9 cellular contexts compared by ENCODE assay signal in the genomic region with DNA sequence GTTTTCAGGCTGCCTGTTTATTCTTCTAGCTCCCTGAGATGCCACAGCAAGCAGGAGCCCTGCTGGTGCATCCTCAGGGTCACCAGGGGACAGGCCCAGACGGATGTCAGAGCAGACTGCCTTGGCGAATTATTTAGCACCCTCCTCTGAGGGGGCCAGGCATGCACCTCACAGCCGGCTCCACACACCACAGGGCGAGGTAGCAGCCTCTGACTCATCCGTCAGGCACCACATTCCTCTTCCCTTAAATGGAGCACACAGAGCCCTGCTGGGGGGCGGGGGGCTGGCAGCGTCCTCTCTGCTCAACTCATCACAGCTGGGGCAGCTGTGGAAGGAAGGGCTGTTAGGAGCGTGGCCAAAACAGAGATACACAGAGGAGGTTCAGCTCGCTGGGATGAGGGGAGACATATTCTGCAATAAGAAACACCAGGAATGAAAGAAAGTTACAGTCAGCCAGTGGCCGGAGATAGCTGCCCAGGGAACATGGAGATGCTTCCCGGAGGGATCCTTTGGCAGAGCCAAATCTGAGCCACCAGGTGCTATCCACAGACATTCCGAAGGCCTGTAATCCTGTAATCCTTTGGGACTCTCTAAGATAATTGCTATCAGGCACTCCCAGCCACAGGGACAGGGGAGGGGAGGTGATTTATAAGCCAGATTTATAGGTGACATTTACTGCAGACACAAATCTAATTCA. TPM values are rescaled to one million over a fixed set of nuclear protein-coding genes. Genes with fewer than 3 reads are reported as not detected.
DNase-seq lines count a peak whose midpoint lies in the region; ATAC-seq, FAIRE-seq and TF ChIP-seq lines count a peak whose summit lies in the region.
"Had no signal": no experiment of that assay in that cellular context is flagged by ENCODE, and none has a peak within 500 bp of the region (broad histone marks: within the 10 kb centered on the region; RNA-seq: fewer than 3 reads in every experiment).

No MANE protein-coding gene starts in this region.

- ATAC-seq in HG03565 (IDR thresholded peaks at IDR 0.05; ENCODE audit: unreplicated experiment) (no peak), HG03175 (IDR thresholded peaks at IDR 0.05; ENCODE audit: unreplicated experiment) (no peak)

- peaks cover 18% of the 10 kb centered on the region for H3K36me3 Mint-ChIP-seq in osteocyte (ENCODE audit: unreplicated experiment)

- H3K27ac Mint-ChIP-seq in osteocyte (ENCODE audit: unreplicated experiment): peak overlapping the region; percentile 90

- POLR2A ChIA-PET in RWPE1 (lab: Yijun Ruan, JAX; ENCODE audit: low non-redundant PET): no interaction called here

- peak overlapping the region; percentile 50 for H3K4me3 Mint-ChIP-seq in osteocyte (ENCODE audit: unreplicated experiment)

- TF ChIP-seq CTCF in RWPE1 (conservative IDR thresholded peaks at IDR 0.05; ENCODE audit: low read depth) (no peak), foreskin fibroblast (IDR thresholded peaks at IDR 0.05; ENCODE audit: low read depth, low read length) (no peak), osteocyte (IDR thresholded peaks at IDR 0.05) (no peak)

- H3K27ac ChIP-seq in RWPE1: peak overlapping the region; percentile 90
- H3K27ac ChIP-seq: SK-N-MC had no signal

- FAIRE-seq in GM19239 (lab: Jason Lieb, UNC): no peak

- H3K4me3 ChIP-seq in foreskin fibroblast (ENCODE audit: low read depth in 1 of 2, low read length in 2 of 2): peak overlapping the region in 1 of 2 donors; percentile 30
- H3K4me3 ChIP-seq: SK-N-MC had no signal

- H3K9me3 Mint-ChIP-seq in osteocyte (ENCODE audit: unreplicated experiment): peaks cover 3% of the 10 kb centered on the region

- CTCF ChIA-PET in RWPE1 (lab: Yijun Ruan, JAX): no interaction called here

- no peaks in the 10 kb centered on the region for H3K27me3 Mint-ChIP-seq in osteocyte (ENCODE audit: unreplicated experiment)

- peaks cover 45% of the 10 kb centered on the region for H3K4me1 Mint-ChIP-seq in osteocyte (ENCODE audit: unreplicated experiment)

- DNase-seq in DMS 273 treated with DMSO at 0.1 percent for 48 hours (lab: John Stamatoyannopoulos, UW) (peak; percentile 74), RWPE1 (ENCODE audit: low spot score) (peak; percentile 75), foreskin fibroblast (peak; percentile 95 to 98), osteocyte (ENCODE audit: extremely low spot score, unreplicated experiment) (peak; percentile 94), GM19239 (ENCODE audit: insufficient read length, low spot score) (no peak), GF-D8 (lab: John Stamatoyannopoulos, UW) (no peak)

RNA-seq across cellular contexts. Expression of a gene that starts 13.9 kb away (rescaled TPM):
- 24.7 and 25.2 TPM in 2 replicates for total RNA-seq in osteocyte

Comparison
In these comparisons a context has a peak if more than half of its experiments do, and no peak if none do; other contexts are left out.
1. DNase-seq: peak in DMS 273 treated with DMSO at 0.1 percent for 48 hours (single experiment), RWPE1 (single experiment), foreskin fibroblast (2 of 2) and osteocyte (single experiment); none in GM19239 (single experiment) and GF-D8 (single experiment).